Comparison of ENCODE assay signal across 26 cellular contexts in the genomic region with DNA sequence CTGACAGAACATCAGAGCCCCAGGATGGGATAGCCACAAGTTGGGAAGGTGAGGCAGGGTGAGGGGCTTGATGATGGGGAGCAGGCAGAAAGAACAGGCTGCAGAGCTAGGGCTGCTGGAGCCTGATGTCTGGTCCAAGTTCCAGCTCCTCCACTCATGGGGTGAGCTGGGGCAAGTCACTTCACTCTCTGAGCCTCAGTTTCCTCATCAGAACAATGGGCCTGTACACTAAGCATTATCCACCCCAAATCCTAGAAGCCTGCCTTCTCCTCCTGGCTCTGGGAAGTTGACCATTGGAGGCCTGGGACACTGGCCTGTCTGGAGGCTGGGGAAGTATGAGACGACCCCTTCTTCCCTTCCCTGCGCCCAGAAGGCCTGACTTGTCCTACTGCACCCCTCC. TPM values are rescaled to one million over a fixed set of nuclear protein-coding genes. Genes with fewer than 3 reads are reported as not detected.
DNase-seq lines count a peak whose midpoint lies in the region; ATAC-seq and TF ChIP-seq lines count a peak whose summit lies in the region.
"Had no signal": no experiment of that assay in that cellular context is flagged by ENCODE, and none has a peak within 500 bp of the region (broad histone marks: within the 10 kb centered on the region; RNA-seq: fewer than 3 reads in every experiment).

No MANE protein-coding gene starts in this region.

- H2BK15ac ChIP-seq in IMR-90 (ENCODE audit: low read depth, low read length), result no peak overlapping the region
- H2BK15ac ChIP-seq in mesendoderm (replicated peaks; ENCODE audit: low read depth), result no peak overlapping the region

- no peaks in the 10 kb centered on the region for H3K79me2 ChIP-seq in mesendoderm (ENCODE audit: control insufficient read depth, insufficient read depth, low read length)
- H3K79me2 ChIP-seq in trophoblast cell (ENCODE audit: control insufficient read depth, insufficient read depth, low read length, poor library complexity), result no peaks in the 10 kb centered on the region
- H3K79me2 ChIP-seq in Karpas-422 (ENCODE audit: low read length), result no peaks in the 10 kb centered on the region

- no peak overlapping the region for H2BK20ac ChIP-seq in IMR-90 (ENCODE audit: low read depth, low read length)

- H3K27ac ChIP-seq in IMR-90 (ENCODE audit: insufficient read depth, low read length), result no peak overlapping the region
- H3K27ac ChIP-seq in mesendoderm (ENCODE audit: low read depth, low read length), result no peak overlapping the region
- no peak overlapping the region for H3K27ac ChIP-seq in trophoblast cell (ENCODE audit: low read depth, low read length)
- H3K27ac ChIP-seq in Karpas-422 (ENCODE audit: low read length), result no peak overlapping the region
- H3K27ac ChIP-seq: gastrocnemius medialis, neutrophil, PC-9 had no signal

- TF ChIP-seq POLR2A in IMR-90 (IDR thresholded peaks at IDR 0.05; ENCODE audit: low read depth, low read length), result no peak

- no peak overlapping the region for H4K5ac ChIP-seq in IMR-90 (ENCODE audit: low read depth, low read length)
- no peak overlapping the region for H4K5ac ChIP-seq in mesendoderm (ENCODE audit: low read length)

- H4K91ac ChIP-seq in IMR-90 (ENCODE audit: insufficient read depth, low read depth, low read length), result no peak overlapping the region; the same call in 1 of the 2 replicates
- H4K91ac ChIP-seq in trophoblast cell (ENCODE audit: low read depth, low read length), result no peak overlapping the region

- CTCF ChIA-PET in IMR-90 (lab: Yijun Ruan, JAX), result interaction anchor here (1.3 kb wide), 1 partner anchor 33 kb away, joined by 3 read pairs; no protein-coding TSS in a partner anchor

- peak overlapping the region; percentile 90 to 98 (median 92) for H3K27ac Mint-ChIP-seq in brain
- peak overlapping the region; percentile 89 for H3K27ac Mint-ChIP-seq in stimulated activated memory B cell treated with anti-CD40 and anti-IgM and Interleukin-4, amounts not matched to agents 10 μg/mL and 1 μg/mL and 100 μg/mL, for 72 hours
- H3K27ac Mint-ChIP-seq: activated T-cell treated with anti-CD3 and anti-CD28 coated beads, Interleukin-2, amount 50 U/mL, for 72 hours; CD8-positive, alpha-beta T cell; progenitor cell of endocrine pancreas had no signal

- H2AK9ac ChIP-seq in IMR-90 (replicated peaks; ENCODE audit: low read depth, low read length, poor library complexity), result peak overlapping the region; percentile 57

- H3K4me1 ChIP-seq in IMR-90 (ENCODE audit: control insufficient read depth, insufficient read depth, low read length), result peaks cover 39% of the 10 kb centered on the region
- H3K4me1 ChIP-seq in mesendoderm (ENCODE audit: control insufficient read depth, low read depth, low read length), result peaks cover 20% of the 10 kb centered on the region
- H3K4me1 ChIP-seq in trophoblast cell (ENCODE audit: control insufficient read depth in 1 of 2, insufficient read depth in 2 of 2, low read length in 2 of 2), result peaks cover 23 to 38% of the 10 kb centered on the region in 2 experiments
- peaks cover 31% of the 10 kb centered on the region for H3K4me1 ChIP-seq in Karpas-422 (ENCODE audit: low read length)

- peaks cover 14% of the 10 kb centered on the region for H3K9me1 ChIP-seq in IMR-90 (ENCODE audit: insufficient read depth, low read length)

- no peaks in the 10 kb centered on the region for H3K9me3 Mint-ChIP-seq in brain
- H3K9me3 Mint-ChIP-seq in stimulated activated memory B cell treated with anti-CD40 and anti-IgM and Interleukin-4, amounts not matched to agents 10 μg/mL and 1 μg/mL and 100 μg/mL, for 72 hours, result no peaks in the 10 kb centered on the region
- H3K9me3 Mint-ChIP-seq: activated T-cell treated with anti-CD3 and anti-CD28 coated beads, Interleukin-2, amount 50 U/mL, for 72 hours; CD8-positive, alpha-beta T cell had no signal

- no peaks in the 10 kb centered on the region for H3K79me1 ChIP-seq in IMR-90 (ENCODE audit: low read depth in 1 of 2, low read length in 2 of 2)
- no peaks in the 10 kb centered on the region for H3K79me1 ChIP-seq in mesendoderm (ENCODE audit: low read length)
- peaks cover 4% of the 10 kb centered on the region for H3K79me1 ChIP-seq in trophoblast cell (ENCODE audit: low read length)

- in situ Hi-C loops in IMR-90 (cut with MboI; ENCODE audit: low sequenced_read_pairs), result no loop called here

- H2AK5ac ChIP-seq in IMR-90 (ENCODE audit: low read depth, low read length) (no peak overlapping the region), mesendoderm (ENCODE audit: low read length) (peak overlapping the region; percentile 92), trophoblast cell (ENCODE audit: low read length) (no peak overlapping the region)

- no peak overlapping the region for H2BK12ac ChIP-seq in trophoblast cell (ENCODE audit: low read length)

- H3K9me2 ChIP-seq in Karpas-422 (replicated peaks; ENCODE audit: insufficient read depth, low read length), result no peaks in the 10 kb centered on the region

- 0 out of 2 replicates have a peak, but pooled peaks cover 3% of the 10 kb centered on the region for H4K20me1 ChIP-seq in IMR-90 (ENCODE audit: insufficient read depth, low read length)
- peaks cover 14% of the 10 kb centered on the region for H4K20me1 ChIP-seq in Karpas-422 (ENCODE audit: insufficient read depth, low read depth, low read length)

- no peak overlapping the region for H3K56ac ChIP-seq in IMR-90 (ENCODE audit: extremely low read depth, insufficient read depth, low read length)
- H3K56ac ChIP-seq in mesendoderm (ENCODE audit: low read length), result peak overlapping the region; percentile 54

- H2BK5ac ChIP-seq in IMR-90 (ENCODE audit: low read depth, low read length, poor library complexity, severe bottlenecking), result no peak overlapping the region
- H2BK5ac ChIP-seq in mesendoderm (ENCODE audit: low read length), result no peak overlapping the region
- no peak overlapping the region for H2BK5ac ChIP-seq in trophoblast cell (ENCODE audit: low read depth, low read length, poor library complexity)

- H3K4me2 ChIP-seq in IMR-90 (ENCODE audit: low read depth, low read length) (no peak overlapping the region), mesendoderm (ENCODE audit: low read length) (no peak overlapping the region), trophoblast cell (ENCODE audit: low read length) (no peak overlapping the region), Karpas-422 (ENCODE audit: low read depth, low read length, poor library complexity, severe bottlenecking) (no peak overlapping the region)
- H3K4me2 ChIP-seq: A549, PC-9 had no signal

- H3K36me3 ChIP-seq in IMR-90 (ENCODE audit: control insufficient read depth, insufficient read depth, low read length), result no peaks in the 10 kb centered on the region
- H3K36me3 ChIP-seq in mesendoderm (ENCODE audit: control insufficient read depth, insufficient read depth, low read length), result no peaks in the 10 kb centered on the region
- no peaks in the 10 kb centered on the region for H3K36me3 ChIP-seq in trophoblast cell (ENCODE audit: control insufficient read depth in 1 of 2, insufficient read depth in 2 of 2, low read length in 2 of 2)
- H3K36me3 ChIP-seq in Karpas-422 (ENCODE audit: insufficient read depth, low read length), result no peaks in the 10 kb centered on the region
- H3K36me3 ChIP-seq: gastrocnemius medialis, MG63, neutrophil had no signal

- no peaks in the 10 kb centered on the region for H3K9me3 ChIP-seq in IMR-90 (ENCODE audit: control insufficient read depth, insufficient read depth, low read length)
- no peaks in the 10 kb centered on the region for H3K9me3 ChIP-seq in trophoblast cell (ENCODE audit: insufficient read depth, low read depth, low read length)
- no peaks in the 10 kb centered on the region for H3K9me3 ChIP-seq in Karpas-422 (ENCODE audit: low read length)
- H3K9me3 ChIP-seq: A549, gastrocnemius medialis, MG63, neutrophil had no signal

- H4K8ac ChIP-seq in IMR-90 (ENCODE audit: low read depth in 2 of 2, low read length in 2 of 2), result no peak overlapping the region
- H4K8ac ChIP-seq in mesendoderm (ENCODE audit: low read depth, low read length), result no peak overlapping the region
- no peak overlapping the region for H4K8ac ChIP-seq in trophoblast cell (ENCODE audit: low read depth, low read length)

- H3K18ac ChIP-seq in IMR-90 (ENCODE audit: low read depth, low read length) (no peak overlapping the region), mesendoderm (ENCODE audit: low read length) (no peak overlapping the region), trophoblast cell (ENCODE audit: low read length) (no peak overlapping the region)

- no peaks in the 10 kb centered on the region for H3K36me3 Mint-ChIP-seq in brain
- no peaks in the 10 kb centered on the region for H3K36me3 Mint-ChIP-seq in stimulated activated memory B cell treated with anti-CD40 and anti-IgM and Interleukin-4, amounts not matched to agents 10 μg/mL and 1 μg/mL and 100 μg/mL, for 72 hours
- H3K36me3 Mint-ChIP-seq: CD8-positive, alpha-beta T cell had no signal

- dilution Hi-C loops in IMR-90 (cut with HindIII; ENCODE audit: low sequenced_read_pairs, unreplicated experiment), result no loop called here

- peaks cover 8% of the 10 kb centered on the region for H3K27me3 Mint-ChIP-seq in brain
- no peaks in the 10 kb centered on the region for H3K27me3 Mint-ChIP-seq in stimulated activated memory B cell treated with anti-CD40 and anti-IgM and Interleukin-4, amounts not matched to agents 10 μg/mL and 1 μg/mL and 100 μg/mL, for 72 hours

- H3K4me3 Mint-ChIP-seq in brain, result no peak overlapping the region
- H3K4me3 Mint-ChIP-seq in stimulated activated memory B cell treated with anti-CD40 and anti-IgM and Interleukin-4, amounts not matched to agents 10 μg/mL and 1 μg/mL and 100 μg/mL, for 72 hours, result no peak overlapping the region
- H3K4me3 Mint-ChIP-seq: activated T-cell treated with anti-CD3 and anti-CD28 coated beads, Interleukin-2, amount 50 U/mL, for 72 hours; CD8-positive, alpha-beta T cell had no signal

- H3K4me1 Mint-ChIP-seq in brain, result peaks cover 95% of the 10 kb centered on the region
- peaks cover 71% of the 10 kb centered on the region for H3K4me1 Mint-ChIP-seq in stimulated activated memory B cell treated with anti-CD40 and anti-IgM and Interleukin-4, amounts not matched to agents 10 μg/mL and 1 μg/mL and 100 μg/mL, for 72 hours

- no peak overlapping the region for H3K4ac ChIP-seq in IMR-90 (ENCODE audit: low read depth, low read length)
- no peak overlapping the region for H3K4ac ChIP-seq in mesendoderm (ENCODE audit: low read depth, low read length)
- H3K4ac ChIP-seq in trophoblast cell (ENCODE audit: low read depth, low read length), result no peak overlapping the region

- H3K27me3 ChIP-seq in IMR-90 (ENCODE audit: control insufficient read depth, insufficient read depth, low read length) (peaks cover 5% of the 10 kb centered on the region; the same call in 1 of the 2 replicates), mesendoderm (ENCODE audit: insufficient read depth, low read length, poor library complexity) (peaks cover 6% of the 10 kb centered on the region), trophoblast cell (ENCODE audit: insufficient read depth, low read length) (peaks cover 19% of the 10 kb centered on the region), Karpas-422 (ENCODE audit: low read length) (no peaks in the 10 kb centered on the region)
- H3K27me3 ChIP-seq: MG63 had no signal

- TF ChIP-seq CTCF in IMR-90 (conservative IDR thresholded peaks at IDR 0.05; ENCODE audit: low read depth, low read length), result no peak
- TF ChIP-seq CTCF in brain (conservative IDR thresholded peaks at IDR 0.05), result no peak

- WGBS in IMR-90 (ENCODE audit: extremely low coverage in 2 of 2, insufficient read length in 1 of 2), 2 experiments, result no CpG with 5 or more reads among the region's 2 CpGs
- no CpG with 5 or more reads among the region's 2 CpGs for WGBS in mesendoderm (ENCODE audit: extremely low coverage, insufficient coverage, low lambda C conversion rate)
- no CpG with 5 or more reads among the region's 2 CpGs for WGBS in trophoblast cell (ENCODE audit: extremely low coverage, insufficient coverage, insufficient read length)

- TF ChIP-seq RAD21 in IMR-90 (IDR thresholded peaks at IDR 0.05; ENCODE audit: low read length), result no peak

- DNase-seq in IMR-90 (no peak), mesendoderm (no peak), trophoblast cell (no peak), nucleus accumbens (lab: John Stamatoyannopoulos, UW) (no peak), Karpas-422 (no peak)
- DNase-seq: activated CD4-positive, alpha-beta T cell treated with anti-CD3 and anti-CD28 coated beads, Interleukin-2, amount 50 U/mL, for 48 hours; activated naive CD4-positive, alpha-beta T cell; activated T-cell treated with anti-CD3 and anti-CD28 coated beads, Interleukin-2, amount 50 U/mL, for 72 hours; CD8-positive, alpha-beta T cell; gastrocnemius medialis; MG63; NCI-H2029 treated with DMSO at 0.1 percent for 48 hours; PC-9; stimulated activated CD4-positive, alpha-beta T cell treated with anti-CD3 and anti-CD28 coated beads, Interleukin-4, amount 100 ng/mL, for 24 hours; T-helper 2 cell had no signal

- no peak overlapping the region for H2AFZ ChIP-seq in IMR-90 (replicated peaks; ENCODE audit: low read length, poor library complexity)
- no peak overlapping the region for H2AFZ ChIP-seq in trophoblast cell (ENCODE audit: insufficient read depth, low read length, poor library complexity)
- H2AFZ ChIP-seq in Karpas-422 (ENCODE audit: low read length), result no peak overlapping the region
- H2AFZ ChIP-seq: PC-9 had no signal

- H3K9ac ChIP-seq in IMR-90 (ENCODE audit: low read depth, low read length) (no peak overlapping the region), mesendoderm (ENCODE audit: low read length) (no peak overlapping the region), trophoblast cell (ENCODE audit: low read length) (no peak overlapping the region), Karpas-422 (ENCODE audit: low read length) (no peak overlapping the region)

- H3K23ac ChIP-seq in IMR-90 (ENCODE audit: low read depth, low read length), result no peak overlapping the region
- H3K23ac ChIP-seq in mesendoderm (ENCODE audit: low read length), result no peak overlapping the region
- no peak overlapping the region for H3K23ac ChIP-seq in trophoblast cell (ENCODE audit: low read length)

- no peak overlapping the region for H3K4me3 ChIP-seq in IMR-90 (ENCODE audit: insufficient read depth, low read depth, low read length)
- no peak overlapping the region for H3K4me3 ChIP-seq in mesendoderm (ENCODE audit: low read length)
- no peak overlapping the region for H3K4me3 ChIP-seq in trophoblast cell (ENCODE audit: low read depth, low read length)
- no peak overlapping the region for H3K4me3 ChIP-seq in Karpas-422 (ENCODE audit: low read length)
- H3K4me3 ChIP-seq: A549, gastrocnemius medialis, lung, MG63, PC-9 had no signal

- H4K12ac ChIP-seq in trophoblast cell (ENCODE audit: low read depth, low read length), result no peak overlapping the region

- no peak for ATAC-seq in IMR-90 (ENCODE audit: low read depth)
- ATAC-seq in stimulated activated memory B cell treated with anti-CD40 and anti-IgM and Interleukin-4, amounts not matched to agents 10 μg/mL and 1 μg/mL and 100 μg/mL, for 72 hours, result no peak
- no peak for ATAC-seq in GM21528 (IDR thresholded peaks at IDR 0.05; ENCODE audit: low FRiP score, unreplicated experiment)
- ATAC-seq: A549; activated CD4-positive, CD25-positive, alpha-beta regulatory T cell treated with anti-CD3 and anti-CD28 coated beads, Interleukin-2, amount 50 U/mL, for 24 hours; activated T-cell treated with anti-CD3 and anti-CD28 coated beads, Interleukin-2, amount 50 U/mL, for 72 hours; CD8-positive, alpha-beta T cell; gastrocnemius medialis; Right ventricle myocardium inferior; sciatic nerve had no signal

- intact Hi-C loops in IMR-90 (cut with micrococcal nuclease), result no loop called here

- H3K14ac ChIP-seq in IMR-90 (replicated peaks; ENCODE audit: low read depth, low read length) (no peak overlapping the region), trophoblast cell (ENCODE audit: low read length) (no peak overlapping the region)

- no TSS peak for BruUV-seq in IMR-90 (replicated peaks; lab: Mats Ljungman, UMichigan)

- H2BK120ac ChIP-seq in IMR-90 (ENCODE audit: low read depth, low read length) (no peak overlapping the region), mesendoderm (ENCODE audit: low read depth, low read length) (no peak overlapping the region), trophoblast cell (ENCODE audit: insufficient read depth, low read length, poor library complexity) (no peak overlapping the region)

- POLR2A ChIA-PET in IMR-90 (lab: Charles Lee; ENCODE audit: unreplicated experiment), result interaction anchor here (0.6 kb wide), 1 partner anchor 89 kb away, joined by 3 read pairs; no protein-coding TSS in a partner anchor

RNA-seq across cellular contexts. Expression of gene PSD2, which starts 51.8 kb away (rescaled TPM):
- total RNA-seq in IMR-90 (2012; rRNA removed), result not detected in 2 replicates
- polyA plus RNA-seq in IMR-90 (2012; rRNA removed) (0.03 and 0.05 TPM in 2 replicates), brain (ENCODE audit: insufficient read depth, low read depth, low replicate concordance) (23.1 TPM)
- 0.03 and 0.06 TPM in 2 replicates for polyA plus RNA-seq in IMR-90 (2012; cell fraction: cytosol; rRNA removed)
- 0.11 and 0.16 TPM in 2 replicates for polyA plus RNA-seq in IMR-90 (2012; cell fraction: nucleus; rRNA removed; ENCODE audit: low replicate concordance)
- polyA plus RNA-seq in mesendoderm (2013, experiment 1 of 2), result 0.04 TPM
- polyA plus RNA-seq in mesendoderm (2013, experiment 2 of 2), result 0.03 TPM
- 0.37 and 0.38 TPM in 2 replicates for polyA plus RNA-seq in trophoblast cell (2013)
- not detected in 2 replicates for total RNA-seq in Karpas-422 (2014; rRNA removed; shearing (Covaris generic); ENCODE audit: low replicate concordance)
- total RNA-seq: activated T-cell treated with anti-CD3 and anti-CD28 coated beads, Interleukin-2, amount 50 U/mL, for 72 hours; HT-29; Right ventricle myocardium inferior had no signal
